ENCODE assay signal across 29 cellular contexts in genomic region chr10:42990721-42991441, GRCh38.
DNase-seq lines count a peak whose midpoint lies in the region; ATAC-seq and TF ChIP-seq lines count a peak whose summit lies in the region.
"Had no signal": no experiment of that assay in that cellular context is flagged by ENCODE, and none has a peak within 500 bp of the region (broad histone marks: within the 10 kb centered on the region; RNA-seq: fewer than 3 reads in every experiment).

No MANE protein-coding gene starts in this region.

- H3K4me3 Mint-ChIP-seq in WTC11, result no peak overlapping the region
- H3K4me3 Mint-ChIP-seq: activated naive CD8-positive, alpha-beta T cell; mesothelial cell of epicardium; naive thymus-derived CD4-positive, alpha-beta T cell had no signal

- H3K27ac ChIP-seq in left ventricle myocardium inferior (replicated peaks) (no peak overlapping the region), spleen (no peak overlapping the region)
- H3K27ac ChIP-seq: cardiac muscle cell, gastrocnemius medialis, left lung, skin epidermis, tibial nerve had no signal

- peaks cover 6% of the 10 kb centered on the region for H3K4me1 Mint-ChIP-seq in WTC11

- CTCF ChIA-PET in WTC11 (lab: Charles Lee), result interaction anchor here (0.5 to 0.6 kb wide), 2 partner anchors 9 to 234 kb away, joined by 3 to 4 read pairs; no protein-coding TSS in a partner anchor

- H3K27ac Mint-ChIP-seq in WTC11, result no peak overlapping the region
- H3K27ac Mint-ChIP-seq: activated naive CD8-positive, alpha-beta T cell; activated T-helper 2 cell treated with anti-CD3 and anti-CD28 coated beads, Interferon-gamma antibody, Interleukin-2, Interleukin-4, amounts not matched to agents 10 μg/mL and 5 μg/mL and 100 μg/mL, durations not matched to agents 14 hours and 24 hours and 36 hours; mesothelial cell of epicardium; naive thymus-derived CD4-positive, alpha-beta T cell had no signal

- peaks cover 9% of the 10 kb centered on the region; the same call in 1 of the 2 replicates for H3K9me3 Mint-ChIP-seq in WTC11
- H3K9me3 Mint-ChIP-seq: activated T-helper 2 cell treated with anti-CD3 and anti-CD28 coated beads, Interferon-gamma antibody, Interleukin-2, Interleukin-4, amounts not matched to agents 10 μg/mL and 5 μg/mL and 100 μg/mL, durations not matched to agents 14 hours and 24 hours and 36 hours; mesothelial cell of epicardium; naive thymus-derived CD4-positive, alpha-beta T cell had no signal

- intact Hi-C loops in Right ventricle myocardium superior (cut with DNase I), result loop anchor here (10.0 kb wide), 1 partner anchor 514 kb away; no protein-coding TSS in a partner anchor
- intact Hi-C loops in left ventricle myocardium inferior (cut with micrococcal nuclease), result no loop called here
- intact Hi-C loops in spleen (cut with DNase I; ENCODE audit: low total_unique reads), result no loop called here

- no peak for ATAC-seq in Right ventricle myocardium superior (ENCODE audit: poor library complexity)
- no peak for ATAC-seq in WTC11
- ATAC-seq: gastrocnemius medialis; left lung; naive thymus-derived CD4-positive, alpha-beta T cell had no signal

- 86 to 90% (median 87%) methylated on average over 11 to 18 of the region's 18 CpGs for WGBS in spleen, 5 donors

- H3K27me3 Mint-ChIP-seq in WTC11 (ENCODE audit: low read depth), result no peaks in the 10 kb centered on the region
- H3K27me3 Mint-ChIP-seq: activated naive CD8-positive, alpha-beta T cell had no signal

- H3K27me3 ChIP-seq in left ventricle myocardium inferior (ENCODE audit: low read depth), result peaks cover 10% of the 10 kb centered on the region
- H3K27me3 ChIP-seq in spleen (replicated peaks in 1 of 7), result no peaks in the 10 kb centered on the region
- H3K27me3 ChIP-seq: cardiac muscle cell, gastrocnemius medialis, left lung, tibial nerve had no signal

- DNase-seq in Right ventricle myocardium superior (peak; percentile 36), left ventricle myocardium inferior (no peak), WTC11 (ENCODE audit: low spot score) (peak; percentile 7), islet precursor cell (peak; percentile 40), spleen (peak; percentile 70), NCI-H146 treated with DMSO at 0.1 percent for 48 hours (lab: John Stamatoyannopoulos, UW; ENCODE audit: unreplicated experiment) (no peak), amygdala (lab: John Stamatoyannopoulos, UW) (no peak), DMS79 treated with DMSO at 0.1 percent for 48 hours (lab: John Stamatoyannopoulos, UW) (no peak)
- DNase-seq: dermis blood vessel endothelial cell; DMS53; gastrocnemius medialis; GDM1; HCEC 1CT; hippocampal formation; Kasumi-1; NCI-H1694 treated with DMSO at 0.1 percent for 48 hours; NCI-H2171 treated with DMSO at 0.1 percent for 48 hours; NCI-H524 treated with DMSO at 0.1 percent for 48 hours; occipital lobe; stimulated activated CD4-positive, alpha-beta T cell treated with anti-CD3 and anti-CD28 coated beads, Interleukin-2, amount 100 ng/mL, for 24 hours; T-helper 9 cell had no signal

- POLR2A ChIA-PET in WTC11 (lab: Charles Lee), result no interaction called here

- no peaks in the 10 kb centered on the region for H3K4me1 ChIP-seq in left ventricle myocardium inferior
- H3K4me1 ChIP-seq in spleen, result peaks cover 0 to 3% (median 0%) of the 10 kb centered on the region in 6 donors
- H3K4me1 ChIP-seq: gastrocnemius medialis, left lung, tibial nerve had no signal

- TF ChIP-seq CTCF in left ventricle myocardium inferior (IDR thresholded peaks at IDR 0.05; ENCODE audit: borderline replicate concordance), result no peak
- TF ChIP-seq CTCF in WTC11 (IDR thresholded peaks at IDR 0.05), result no peak
- no peak for TF ChIP-seq CTCF in spleen (IDR thresholded peaks at IDR 0.05 in 8 of 11, conservative IDR thresholded peaks at IDR 0.05 in 3 of 11)

- no peak for TF ChIP-seq POLR2A in spleen (IDR thresholded peaks at IDR 0.05)

- no peak overlapping the region for H3K4me3 ChIP-seq in left ventricle myocardium inferior
- H3K4me3 ChIP-seq in spleen, result no peak overlapping the region
- H3K4me3 ChIP-seq: cardiac muscle cell, gastrocnemius medialis, left lung, skin epidermis, tibial nerve had no signal

- no peaks in the 10 kb centered on the region for H3K9me3 ChIP-seq in left ventricle myocardium inferior (replicated peaks)
- no peaks in the 10 kb centered on the region for H3K9me3 ChIP-seq in spleen
- H3K9me3 ChIP-seq: gastrocnemius medialis, left lung had no signal

- no peaks in the 10 kb centered on the region for H3K36me3 ChIP-seq in left ventricle myocardium inferior
- no peaks in the 10 kb centered on the region for H3K36me3 ChIP-seq in spleen
- H3K36me3 ChIP-seq: cardiac muscle cell, gastrocnemius medialis, left lung, tibial nerve had no signal

- no peaks in the 10 kb centered on the region for H3K36me3 Mint-ChIP-seq in WTC11
- H3K36me3 Mint-ChIP-seq: activated naive CD8-positive, alpha-beta T cell; mesothelial cell of epicardium; naive thymus-derived CD4-positive, alpha-beta T cell had no signal

TF ChIP-seq in WTC11, 78 proteins besides CTCF, POLR2A, EP300 and RAD21:
- TF ChIP-seq ZNF396 (CRISPR knock-in tag; IDR thresholded peaks at IDR 0.05; ENCODE audit: borderline replicate concordance) (no peak), TP53 (CRISPR knock-in tag; IDR thresholded peaks at IDR 0.05) (no peak), MXD4 (CRISPR knock-in tag; IDR thresholded peaks at IDR 0.05; ENCODE audit: borderline replicate concordance) (no peak), NFE2L1 (CRISPR knock-in tag; IDR thresholded peaks at IDR 0.05) (no peak), EMX1 (CRISPR knock-in tag; IDR thresholded peaks at IDR 0.05) (no peak), ARID4B (CRISPR knock-in tag; IDR thresholded peaks at IDR 0.05; ENCODE audit: borderline replicate concordance) (no peak), KAT7 (CRISPR knock-in tag; IDR thresholded peaks at IDR 0.05; ENCODE audit: borderline replicate concordance) (no peak), ATF6 (CRISPR knock-in tag; IDR thresholded peaks at IDR 0.05) (no peak), ZNF512 (CRISPR knock-in tag; IDR thresholded peaks at IDR 0.05; ENCODE audit: borderline replicate concordance) (no peak), ATF3 (CRISPR knock-in tag; conservative IDR thresholded peaks at IDR 0.05) (no peak), SOX15 (CRISPR knock-in tag; IDR thresholded peaks at IDR 0.05) (no peak)
TF ChIP-seq in WTC11: peak in this region for 0.

Comparison
In these comparisons a context has a peak if more than half of its experiments do, and no peak if none do; other contexts are left out.
1. DNase-seq: peak in Right ventricle myocardium superior (single experiment), WTC11 (single experiment), islet precursor cell (single experiment) and spleen (single experiment); none in left ventricle myocardium inferior (single experiment), NCI-H146 treated with DMSO at 0.1 percent for 48 hours (single experiment), amygdala (0 of 56) and DMS79 treated with DMSO at 0.1 percent for 48 hours (single experiment).